In the genomic region with DNA sequence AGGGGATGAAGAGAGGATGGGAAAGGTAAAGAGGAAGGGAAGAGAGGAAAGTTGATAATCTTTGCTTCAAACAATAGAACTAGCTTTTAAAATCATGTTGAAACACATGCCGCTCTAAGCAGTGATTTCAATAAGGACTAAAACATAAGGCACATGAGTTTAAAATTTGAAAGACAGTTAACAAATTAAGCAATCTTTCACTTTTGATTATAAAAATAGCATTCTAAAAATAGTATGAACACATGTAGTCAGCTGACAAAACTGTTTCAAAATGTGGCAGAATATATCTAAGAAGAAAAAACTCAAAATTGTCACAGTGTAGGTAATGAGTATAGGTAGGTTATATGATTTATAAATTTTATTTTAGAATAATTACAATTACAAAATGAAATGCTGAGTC, we compare ENCODE assay signal across 19 cellular contexts. TPM values are rescaled to one million over a fixed set of nuclear protein-coding genes. Genes with fewer than 3 reads are reported as not detected.
DNase-seq lines count a peak whose midpoint lies in the region; ATAC-seq and TF ChIP-seq lines count a peak whose summit lies in the region.
"Had no signal": no experiment of that assay in that cellular context is flagged by ENCODE, and none has a peak within 500 bp of the region (broad histone marks: within the 10 kb centered on the region; RNA-seq: fewer than 3 reads in every experiment).

No MANE protein-coding gene starts in this region.

- no peaks in the 10 kb centered on the region for H3K27me3 ChIP-seq in BLaER1 treated with 17β-estradiol and CSF1 and Interleukin-3, amounts not matched to agents 10 nM and 100 nM

- peak overlapping the region; percentile 22 to 72 (median 51); a peak in 19 of 22 replicates for H3K4me2 ChIP-seq in BLaER1 treated with 17β-estradiol and CSF1 and Interleukin-3, amounts not matched to agents 10 nM and 100 nM
- H3K4me2 ChIP-seq: GM23338 had no signal

- peaks cover 0 to 38% (median 9%) of the 10 kb centered on the region in 11 experiments; a peak in 13 of 22 replicates for H4K20me1 ChIP-seq in BLaER1 treated with 17β-estradiol and CSF1 and Interleukin-3, amounts not matched to agents 10 nM and 100 nM

- H3K4me3 ChIP-seq in BLaER1 treated with 17β-estradiol and CSF1 and Interleukin-3, amounts not matched to agents 10 nM and 100 nM = no peak overlapping the region
- H3K4me3 ChIP-seq: GM23338 had no signal

- H3K27ac ChIP-seq in BLaER1 treated with 17β-estradiol and CSF1 and Interleukin-3, amounts not matched to agents 10 nM and 100 nM = peak overlapping the region in 9 of 11 experiments; percentile 18 to 70 (median 62); a peak in 17 of 22 replicates
- H3K27ac ChIP-seq: parathyroid adenoma had no signal

- H3K27me3 Mint-ChIP-seq in HFFc6 (ENCODE audit: insufficient read depth) (no peaks in the 10 kb centered on the region; the same call in 1 of the 2 replicates), naive B cell (no peaks in the 10 kb centered on the region)
- no peaks in the 10 kb centered on the region for H3K27me3 Mint-ChIP-seq in activated naive CD8-positive, alpha-beta T cell treated with anti-CD3 and anti-CD28 coated beads, Interleukin-2, amount 50 U/mL, for 24 hours

- peaks cover 0 to 21% (median 5%) of the 10 kb centered on the region in 11 experiments; a peak in 8 of 22 replicates for H3K9me3 ChIP-seq in BLaER1 treated with 17β-estradiol and CSF1 and Interleukin-3, amounts not matched to agents 10 nM and 100 nM (replicated peaks in 1 of 11)

- no peak for ATAC-seq in activated naive CD8-positive, alpha-beta T cell treated with anti-CD3 and anti-CD28 coated beads, Interleukin-2, amount 50 U/mL, for 24 hours
- ATAC-seq in naive B cell (ENCODE audit: low read depth in 2 of 2) = no peak
- ATAC-seq in HG02759 (IDR thresholded peaks at IDR 0.05; ENCODE audit: unreplicated experiment) = no peak
- ATAC-seq in HG03457 (IDR thresholded peaks at IDR 0.05; ENCODE audit: unreplicated experiment) = no peak
- no peak for ATAC-seq in GM21360 (IDR thresholded peaks at IDR 0.05; ENCODE audit: unreplicated experiment)
- ATAC-seq: activated naive CD4-positive, alpha-beta T cell treated with anti-CD3 and anti-CD28 coated beads, Interleukin-2, amount 50 U/mL, for 72 hours; GM23338 had no signal

- DNase-seq in HFFc6 (no peak), naive B cell (no peak), Kasumi-1 (lab: John Stamatoyannopoulos, UW) (no peak)
- DNase-seq in activated naive CD8-positive, alpha-beta T cell treated with anti-CD3 and anti-CD28 coated beads, Interleukin-2, amount 50 U/mL, for 24 hours = no peak
- DNase-seq: activated CD8-positive, alpha-beta memory T cell treated with anti-CD3 and anti-CD28 coated beads for 24 hours; AML-193; erythroblast; mesendoderm; NCI-H1048; RPMI8226; stimulated activated CD4-positive, alpha-beta T cell treated with anti-CD3 and anti-CD28 coated beads, Interleukin-1b, Interleukin-23, amount 100 ng/mL, for 48 hours; T-helper 9 cell had no signal

- H3K36me3 Mint-ChIP-seq in HFFc6 (ENCODE audit: low read depth) (peaks cover 21% of the 10 kb centered on the region), naive B cell (peaks cover 11 to 33% of the 10 kb centered on the region in 2 donors)
- H3K36me3 Mint-ChIP-seq in activated naive CD8-positive, alpha-beta T cell treated with anti-CD3 and anti-CD28 coated beads, Interleukin-2, amount 50 U/mL, for 24 hours (ENCODE audit: low read depth) = peaks cover 48% of the 10 kb centered on the region

- H3K9ac ChIP-seq in BLaER1 treated with 17β-estradiol and CSF1 and Interleukin-3, amounts not matched to agents 10 nM and 100 nM = peak overlapping the region in 4 of 11 experiments; percentile 20 to 47 (median 24); a peak in 4 of 22 replicates
- H3K9ac ChIP-seq: parathyroid adenoma had no signal

- H3K4me1 ChIP-seq in BLaER1 treated with 17β-estradiol and CSF1 and Interleukin-3, amounts not matched to agents 10 nM and 100 nM = peaks cover 31 to 61% (median 46%) of the 10 kb centered on the region in 10 experiments
- H3K4me1 ChIP-seq: parathyroid adenoma had no signal

- peaks cover 49 to 80% (median 65%) of the 10 kb centered on the region in 11 experiments for H3K36me3 ChIP-seq in BLaER1 treated with 17β-estradiol and CSF1 and Interleukin-3, amounts not matched to agents 10 nM and 100 nM

- no peak for TF ChIP-seq CTCF in HFFc6 (IDR thresholded peaks at IDR 0.05)

- H3K4me1 Mint-ChIP-seq in HFFc6 (ENCODE audit: low read depth) (peaks cover 30% of the 10 kb centered on the region), naive B cell (peaks cover 43 to 76% (median 44%) of the 10 kb centered on the region in 3 donors)
- H3K4me1 Mint-ChIP-seq in activated naive CD8-positive, alpha-beta T cell treated with anti-CD3 and anti-CD28 coated beads, Interleukin-2, amount 50 U/mL, for 24 hours = peaks cover 29% of the 10 kb centered on the region
- H3K4me1 Mint-ChIP-seq: GM23338 had no signal

- H3K9me3 Mint-ChIP-seq in HFFc6 (no peaks in the 10 kb centered on the region), naive B cell (peaks cover 0 to 2% (median 0%) of the 10 kb centered on the region in 7 donors)
- H3K9me3 Mint-ChIP-seq in activated naive CD8-positive, alpha-beta T cell treated with anti-CD3 and anti-CD28 coated beads, Interleukin-2, amount 50 U/mL, for 24 hours = no peaks in the 10 kb centered on the region
- H3K9me3 Mint-ChIP-seq: activated naive CD4-positive, alpha-beta T cell treated with anti-CD3 and anti-CD28 coated beads, Interleukin-2, amount 50 U/mL, for 72 hours; GM23338 had no signal

- peak overlapping the region; percentile 11 for H3K27ac Mint-ChIP-seq in HFFc6
- peak overlapping the region; percentile 50 for H3K27ac Mint-ChIP-seq in activated naive CD8-positive, alpha-beta T cell treated with anti-CD3 and anti-CD28 coated beads, Interleukin-2, amount 50 U/mL, for 24 hours
- peak overlapping the region; percentile 52 to 95 (median 92) for H3K27ac Mint-ChIP-seq in naive B cell
- H3K27ac Mint-ChIP-seq: GM23338 had no signal

- H3K4me3 Mint-ChIP-seq in HFFc6 (no peak overlapping the region), naive B cell (peak overlapping the region; percentile 49 to 90 (median 78))
- no peak overlapping the region for H3K4me3 Mint-ChIP-seq in activated naive CD8-positive, alpha-beta T cell treated with anti-CD3 and anti-CD28 coated beads, Interleukin-2, amount 50 U/mL, for 24 hours
- H3K4me3 Mint-ChIP-seq: GM23338 had no signal

RNA-seq across cellular contexts. Expression of gene PSME4, which starts 25.3 kb away (rescaled TPM):
- 10 to 100 TPM; 64.6 to 88.0 (median 75.3) TPM for total RNA-seq in HFFc6 (2021; fragmentation: NEBNext Ultra II Directional; extraction: Animal tissue kit (Norgen Biotek cat#: 25700))
- 10 to 100 TPM in 2 of 6 donors, 1 to 10 TPM in 4; 5.2 to 12.4 (median 7.2) TPM for polyA plus RNA-seq in naive B cell (ENCODE audit: low read depth in 6 of 6)

Comparison
In these comparisons a context has a peak if more than half of its experiments do, and no peak if none do; other contexts are left out.
1. H3K27ac Mint-ChIP-seq: peak in every context shown above with its lines; median percentile 92 in naive B cell; 50 in activated naive CD8-positive, alpha-beta T cell treated with anti-CD3 and anti-CD28 coated beads, Interleukin-2, amount 50 U/mL, for 24 hours; 11 in HFFc6.
2. H3K4me3 Mint-ChIP-seq: peak in naive B cell (8 of 8); none in HFFc6 (single experiment) and activated naive CD8-positive, alpha-beta T cell treated with anti-CD3 and anti-CD28 coated beads, Interleukin-2, amount 50 U/mL, for 24 hours (single experiment).